11 cellular contexts compared by ENCODE assay signal in genomic region chr12:109109756-109110350, GRCh38. TPM values are rescaled to one million over a fixed set of nuclear protein-coding genes. Genes with fewer than 3 reads are reported as not detected.
DNase-seq lines count a peak whose midpoint lies in the region; ATAC-seq and TF ChIP-seq lines count a peak whose summit lies in the region.
"Had no signal": no experiment of that assay in that cellular context is flagged by ENCODE, and none has a peak within 500 bp of the region (broad histone marks: within the 10 kb centered on the region; RNA-seq: fewer than 3 reads in every experiment).

No MANE protein-coding gene starts in this region.

- no peaks in the 10 kb centered on the region for H3K27me3 ChIP-seq in left ventricle myocardium inferior (ENCODE audit: low read depth)
- no peaks in the 10 kb centered on the region for H3K27me3 ChIP-seq in dorsolateral prefrontal cortex

- no peak for ATAC-seq in left cardiac atrium
- ATAC-seq in activated naive CD8-positive, alpha-beta T cell treated with anti-CD3 and anti-CD28 coated beads, Interleukin-2, amount 50 U/mL, for 24 hours = no peak
- ATAC-seq in HG03280 (IDR thresholded peaks at IDR 0.05; ENCODE audit: unreplicated experiment) = no peak

- no peaks in the 10 kb centered on the region for H3K9me3 Mint-ChIP-seq in nephron progenitor cell
- no peaks in the 10 kb centered on the region for H3K9me3 Mint-ChIP-seq in activated naive CD8-positive, alpha-beta T cell treated with anti-CD3 and anti-CD28 coated beads, Interleukin-2, amount 50 U/mL, for 24 hours
- H3K9me3 Mint-ChIP-seq: activated B cell treated with CpG ODN at 0.5 μM for 24 hours had no signal

- no peak overlapping the region for H3K4me3 ChIP-seq in left ventricle myocardium inferior
- peak overlapping the region in 1 of 59 donors; percentile 67 for H3K4me3 ChIP-seq in dorsolateral prefrontal cortex

- H3K27me3 Mint-ChIP-seq in nephron progenitor cell (ENCODE audit: low read depth, poor library complexity) = no peaks in the 10 kb centered on the region
- no peaks in the 10 kb centered on the region for H3K27me3 Mint-ChIP-seq in activated naive CD8-positive, alpha-beta T cell treated with anti-CD3 and anti-CD28 coated beads, Interleukin-2, amount 50 U/mL, for 24 hours
- H3K27me3 Mint-ChIP-seq: activated B cell treated with CpG ODN at 0.5 μM for 24 hours; activated naive CD8-positive, alpha-beta T cell had no signal

- peaks cover 44% of the 10 kb centered on the region for H3K36me3 Mint-ChIP-seq in nephron progenitor cell (ENCODE audit: low read depth)
- H3K36me3 Mint-ChIP-seq in activated naive CD8-positive, alpha-beta T cell treated with anti-CD3 and anti-CD28 coated beads, Interleukin-2, amount 50 U/mL, for 24 hours (ENCODE audit: low read depth) = peaks cover 33% of the 10 kb centered on the region

- peaks cover 44% of the 10 kb centered on the region for H3K4me1 ChIP-seq in left ventricle myocardium inferior

- H3K9me3 ChIP-seq in left ventricle myocardium inferior (replicated peaks) = no peaks in the 10 kb centered on the region

- peak overlapping the region; percentile 97 for H3K27ac Mint-ChIP-seq in nephron progenitor cell
- no peak overlapping the region for H3K27ac Mint-ChIP-seq in activated naive CD8-positive, alpha-beta T cell treated with anti-CD3 and anti-CD28 coated beads, Interleukin-2, amount 50 U/mL, for 24 hours

- TF ChIP-seq CTCF in left ventricle myocardium inferior (IDR thresholded peaks at IDR 0.05; ENCODE audit: borderline replicate concordance) (no peak), dorsolateral prefrontal cortex (IDR thresholded peaks at IDR 0.05 in 54 of 56, conservative IDR thresholded peaks at IDR 0.05 in 2 of 56; ENCODE audit: low read depth in 1 of 56, partially characterized antibody in 56 of 56) (no peak), nephron progenitor cell (IDR thresholded peaks at IDR 0.05) (no peak)

- DNase-seq in left ventricle myocardium inferior = no peak
- DNase-seq in left cardiac atrium = no peak
- no peak for DNase-seq in dorsolateral prefrontal cortex
- DNase-seq in nephron progenitor cell = no peak
- DNase-seq in activated naive CD8-positive, alpha-beta T cell treated with anti-CD3 and anti-CD28 coated beads, Interleukin-2, amount 50 U/mL, for 24 hours = no peak
- no peak for DNase-seq in stimulated activated CD4-positive, alpha-beta T cell treated with anti-CD3 and anti-CD28 coated beads, Interleukin-2, amount 100 ng/mL, for 24 hours
- no peak for DNase-seq in AML-193 (lab: John Stamatoyannopoulos, UW)
- DNase-seq: activated B cell treated with CpG ODN at 0.5 μM for 24 hours, NCI-H774 had no signal

- peaks cover 31% of the 10 kb centered on the region for H3K36me3 ChIP-seq in left ventricle myocardium inferior

- peaks cover 42% of the 10 kb centered on the region for H3K4me1 Mint-ChIP-seq in nephron progenitor cell
- H3K4me1 Mint-ChIP-seq in activated naive CD8-positive, alpha-beta T cell treated with anti-CD3 and anti-CD28 coated beads, Interleukin-2, amount 50 U/mL, for 24 hours = peaks cover 14% of the 10 kb centered on the region

- H3K27ac ChIP-seq in left ventricle myocardium inferior (replicated peaks) (peak overlapping the region; percentile 97), dorsolateral prefrontal cortex (peak overlapping the region; percentile 13 to 98 (median 92))

- intact Hi-C loops in left ventricle myocardium inferior (cut with micrococcal nuclease) (no loop called here), left cardiac atrium (cut with DNase I) (loop anchor here in 1 of 2 donors (10.0 kb wide), 1 partner anchor 55 kb away; no protein-coding TSS in a partner anchor), dorsolateral prefrontal cortex (cut with DNase I) (loop anchor here (5.0 kb wide), 2 partner anchors 122 to 277 kb away; no protein-coding TSS in a partner anchor)

- no peak overlapping the region for H3K4me3 Mint-ChIP-seq in nephron progenitor cell
- H3K4me3 Mint-ChIP-seq in activated naive CD8-positive, alpha-beta T cell treated with anti-CD3 and anti-CD28 coated beads, Interleukin-2, amount 50 U/mL, for 24 hours = no peak overlapping the region

RNA-seq across cellular contexts. Expression of gene ACACB, which starts 6.5 kb away (rescaled TPM):
- total RNA-seq in left ventricle myocardium inferior (123 TPM), left cardiac atrium (100 to 1,000 TPM; 165 to 172 TPM), dorsolateral prefrontal cortex (100 to 1,000 TPM in 6 of 120 experiments, 10 to 100 TPM in 114; 12.5 to 161 (median 54.1) TPM)

RNA-seq across cellular contexts. Expression of gene UNG, which starts 12.5 kb away (rescaled TPM):
- total RNA-seq in left ventricle myocardium inferior = 24.6 TPM
- 10 to 100 TPM; 13.9 to 16.6 TPM for total RNA-seq in left cardiac atrium
- 10 to 100 TPM; 14.5 to 54.3 (median 25.9) TPM for total RNA-seq in dorsolateral prefrontal cortex

RNA-seq across cellular contexts. Expression of gene ALKBH2, which starts 16.6 kb away (rescaled TPM):
- total RNA-seq in left ventricle myocardium inferior (6.5 TPM), left cardiac atrium (10 to 100 TPM in 1 of 2 donors, 1 to 10 TPM in 1; 8.5 to 12.0 TPM), dorsolateral prefrontal cortex (10 to 100 TPM in 100 of 120 experiments, 1 to 10 TPM in 20; 6.8 to 20.9 (median 12.4) TPM)

RNA-seq across cellular contexts. Expression of gene USP30, which starts 57.5 kb away (rescaled TPM):
- total RNA-seq in left ventricle myocardium inferior = 12.1 TPM
- total RNA-seq in left cardiac atrium = 1 to 10 TPM; 7.7 to 9.5 TPM
- total RNA-seq in dorsolateral prefrontal cortex = 10 to 100 TPM; 22.1 to 52.9 (median 33.6) TPM
